ENCODE assay signal across 14 cellular contexts in the genomic region with DNA sequence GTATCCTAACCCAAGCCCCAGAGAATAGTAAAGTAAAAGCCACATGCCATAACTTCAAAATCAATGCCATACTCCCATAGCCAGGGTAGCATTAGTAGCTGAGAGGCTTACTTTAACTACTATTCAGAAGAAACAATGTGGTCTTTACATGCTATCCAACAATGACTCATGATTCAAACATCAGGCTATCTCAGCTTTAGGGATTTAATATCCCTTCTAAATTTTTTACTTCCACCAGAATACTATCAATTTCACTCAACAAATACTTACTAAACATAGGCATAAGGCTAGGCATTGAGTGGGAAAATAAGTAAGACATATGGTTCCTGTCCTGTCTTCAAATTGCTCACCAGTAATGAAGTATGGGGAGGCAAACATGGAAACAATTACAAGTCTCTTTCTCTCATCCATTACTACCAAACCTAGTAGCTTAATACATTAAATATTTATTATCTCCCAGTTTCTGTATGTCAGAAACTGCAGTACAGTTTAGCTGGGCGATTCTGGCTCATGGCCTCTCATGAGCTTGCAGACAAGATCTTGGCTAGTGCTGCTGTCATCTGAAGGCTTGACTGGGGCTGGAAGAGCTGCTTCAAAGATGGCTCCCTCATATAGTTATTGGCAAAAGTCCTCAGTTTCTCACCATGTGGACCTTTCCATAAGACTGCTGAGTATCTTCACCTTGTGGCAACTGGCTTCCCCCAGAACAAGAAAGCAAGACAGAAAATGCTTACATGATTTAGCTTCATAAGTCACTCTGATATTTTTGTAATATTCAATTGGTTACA. TPM values are rescaled to one million over a fixed set of nuclear protein-coding genes. Genes with fewer than 3 reads are reported as not detected.
A peak's percentile ranks its signal among the peaks of the same experiment; 100 is the strongest.
DNase-seq lines count a peak whose midpoint lies in the region; ATAC-seq, FAIRE-seq and TF ChIP-seq lines count a peak whose summit lies in the region.
"Had no signal": no experiment of that assay in that cellular context is flagged by ENCODE, and none has a peak within 500 bp of the region (broad histone marks: within the 10 kb centered on the region; RNA-seq: fewer than 3 reads in every experiment).

No MANE protein-coding gene starts in this region.

- DNase-seq in AG09319 (ENCODE audit: extremely low read depth, low read depth) (peak; percentile 65), HS-5 (ENCODE audit: low read depth) (peak; percentile 52), bronchial epithelial cell (ENCODE audit: low read depth) (peak; percentile 55), kidney tubule cell (ENCODE audit: low spot score) (peak; percentile 32), small intestine (no peak), cortex of kidney (lab: John Stamatoyannopoulos, UW) (no peak), cerebellar cortex (ENCODE audit: low spot score) (no peak)
- DNase-seq: activated CD4-positive, alpha-beta T cell treated with anti-CD3 and anti-CD28 coated beads, Interleukin-2, amount 10 ng/mL, durations not matched to agents 7 days and 5 days; GF-D8; T-cell had no signal

- H3K27me3 ChIP-seq in bronchial epithelial cell (ENCODE audit: control insufficient read depth, insufficient read depth, low read length) (no peaks in the 10 kb centered on the region), small intestine (ENCODE audit: control insufficient read depth in 2 of 2, insufficient read depth in 2 of 2, low read length in 2 of 2) (no peaks in the 10 kb centered on the region)
- H3K27me3 ChIP-seq: ascending aorta, right atrium auricular region had no signal

- no peaks in the 10 kb centered on the region for H3K4me1 ChIP-seq in small intestine (ENCODE audit: control insufficient read depth in 2 of 2, insufficient read depth in 1 of 2, low read depth in 1 of 2, low read length in 1 of 2)
- H3K4me1 ChIP-seq: ascending aorta had no signal

- ATAC-seq in GM21529 (IDR thresholded peaks at IDR 0.05; ENCODE audit: unreplicated experiment) = no peak
- ATAC-seq: T-cell had no signal

- H3K36me3 ChIP-seq in bronchial epithelial cell (ENCODE audit: control insufficient read depth, insufficient read depth, low read length) (no peaks in the 10 kb centered on the region), small intestine (ENCODE audit: control insufficient read depth in 2 of 2, insufficient read depth in 2 of 2, low read length in 2 of 2) (no peaks in the 10 kb centered on the region)
- H3K36me3 ChIP-seq: ascending aorta, right atrium auricular region had no signal

- H3K4me3 ChIP-seq in bronchial epithelial cell (ENCODE audit: low read depth, low read length) = no peak overlapping the region
- no peak overlapping the region for H3K4me3 ChIP-seq in small intestine (ENCODE audit: low read depth in 1 of 2, low read length in 2 of 2)
- H3K4me3 ChIP-seq: ascending aorta had no signal

- no peaks in the 10 kb centered on the region for H3K9me3 ChIP-seq in small intestine (ENCODE audit: control insufficient read depth, low read depth)
- H3K9me3 ChIP-seq: ascending aorta, right atrium auricular region had no signal

- no peak overlapping the region for H3K27ac ChIP-seq in small intestine (ENCODE audit: low read depth in 1 of 2, low read length in 1 of 2)
- H3K27ac ChIP-seq: KMS-11 had no signal

- WGBS in small intestine, 3 donors = 90 to 92% (median 92%) methylated on average over 1 of the region's 1 CpG

- FAIRE-seq in bronchial epithelial cell (lab: Jason Lieb, UNC) (no peak), small intestine (lab: Jason Lieb, UNC) (no peak)

- TF ChIP-seq CTCF in AG09319 (IDR thresholded peaks at IDR 0.05; ENCODE audit: low read depth, low read length) (no peak), bronchial epithelial cell (IDR thresholded peaks at IDR 0.05; ENCODE audit: insufficient read depth, low read length, severe bottlenecking) (no peak)

RNA-seq across cellular contexts. Expression of gene EVI5, which starts 30.7 kb away (rescaled TPM):
- 21.1 and 42.2 TPM in 2 replicates for total RNA-seq in bronchial epithelial cell
- polyA plus RNA-seq in small intestine = 1 to 10 TPM; 3.2 to 6.4 (median 4.5) TPM

Comparison
In these comparisons a context has a peak if more than half of its experiments do, and no peak if none do; other contexts are left out.
1. DNase-seq: peak in AG09319 (single experiment), HS-5 (single experiment), bronchial epithelial cell (single experiment) and kidney tubule cell (single experiment); none in small intestine (single experiment), cortex of kidney (single experiment) and cerebellar cortex (single experiment).